Comparison of ENCODE assay signal across 20 cellular contexts in genomic region chrX:140510306-140510676, GRCh38. TPM values are rescaled to one million over a fixed set of nuclear protein-coding genes. Genes with fewer than 3 reads are reported as not detected.
"Had no signal": no experiment of that assay in that cellular context is flagged by ENCODE, and none has a peak within 500 bp of the region (broad histone marks: within the 10 kb centered on the region; RNA-seq: fewer than 3 reads in every experiment).

No MANE protein-coding gene starts in this region.

- ATAC-seq: activated CD8-positive, alpha-beta T cell treated with anti-CD3 and anti-CD28 coated beads for 36 hours; activated T-cell treated with anti-CD3 and anti-CD28 coated beads, Interleukin-2, amount 50 U/mL, for 4 hours; esophagus mucosa; left cardiac atrium; stimulated activated effector memory CD8-positive, alpha-beta T cell treated with anti-CD3 and anti-CD28 coated beads, Interleukin-12 subunit alpha, Interleukin-12 subunit beta, amount 100 ng/mL, for 72 hours had no signal

- H3K9me3 Mint-ChIP-seq: activated CD8-positive, alpha-beta T cell treated with anti-CD3 and anti-CD28 coated beads for 36 hours; activated naive CD4-positive, alpha-beta T cell treated with anti-CD3 and anti-CD28 coated beads, Interleukin-2, amount 50 U/mL, for 24 hours; activated T-cell treated with anti-CD3 and anti-CD28 coated beads, Interleukin-2, amount 50 U/mL, for 4 hours; stimulated activated effector memory CD8-positive, alpha-beta T cell treated with anti-CD3 and anti-CD28 coated beads, Interleukin-12 subunit alpha, Interleukin-12 subunit beta, amount 100 ng/mL, for 72 hours had no signal

- H3K27ac ChIP-seq: adrenal gland, hepatocyte, parathyroid adenoma, tibial artery, uterus, VCaP had no signal

- H3K36me3 Mint-ChIP-seq: activated naive CD4-positive, alpha-beta T cell treated with anti-CD3 and anti-CD28 coated beads, Interleukin-2, amount 50 U/mL, for 24 hours; stimulated activated effector memory CD8-positive, alpha-beta T cell treated with anti-CD3 and anti-CD28 coated beads, Interleukin-12 subunit alpha, Interleukin-12 subunit beta, amount 100 ng/mL, for 72 hours had no signal

- H3K4me1 ChIP-seq: adrenal gland, parathyroid adenoma, uterus had no signal

- H3K9ac ChIP-seq: parathyroid adenoma had no signal

- H3K79me2 ChIP-seq: hepatocyte, parathyroid adenoma had no signal

- H3K36me3 ChIP-seq: adrenal gland, tibial artery, uterus had no signal

- H3K9me3 ChIP-seq: adrenal gland, uterus had no signal

- H3K4me1 Mint-ChIP-seq: activated naive CD4-positive, alpha-beta T cell treated with anti-CD3 and anti-CD28 coated beads, Interleukin-2, amount 50 U/mL, for 24 hours; stimulated activated effector memory CD8-positive, alpha-beta T cell treated with anti-CD3 and anti-CD28 coated beads, Interleukin-12 subunit alpha, Interleukin-12 subunit beta, amount 100 ng/mL, for 72 hours had no signal

- H3K4me3 ChIP-seq: adrenal gland, hepatocyte, lung, tibial artery, uterus had no signal

- H3K4me2 ChIP-seq: hepatocyte had no signal

- DNase-seq: activated CD4-positive, alpha-beta T cell treated with anti-CD3 and anti-CD28 coated beads for 4 hours; activated CD8-positive, alpha-beta T cell treated with anti-CD3 and anti-CD28 coated beads for 36 hours; activated effector memory CD4-positive, alpha-beta T cell treated with anti-CD3 and anti-CD28 coated beads, Interleukin-2, amount 50 U/mL, for 16 hours; activated T-cell treated with anti-CD3 and anti-CD28 coated beads, Interleukin-2, amount 50 U/mL, for 4 hours; adrenal gland; left cardiac atrium; midbrain; tibial artery; uterus had no signal

- H2AFZ ChIP-seq: hepatocyte, parathyroid adenoma had no signal

- H3K27ac Mint-ChIP-seq: activated CD8-positive, alpha-beta T cell treated with anti-CD3 and anti-CD28 coated beads for 36 hours; activated naive CD4-positive, alpha-beta T cell treated with anti-CD3 and anti-CD28 coated beads, Interleukin-2, amount 50 U/mL, for 24 hours; stimulated activated effector memory CD8-positive, alpha-beta T cell treated with anti-CD3 and anti-CD28 coated beads, Interleukin-12 subunit alpha, Interleukin-12 subunit beta, amount 100 ng/mL, for 72 hours had no signal

- H3K4me3 Mint-ChIP-seq: activated CD8-positive, alpha-beta T cell treated with anti-CD3 and anti-CD28 coated beads for 36 hours; activated naive CD4-positive, alpha-beta T cell treated with anti-CD3 and anti-CD28 coated beads, Interleukin-2, amount 50 U/mL, for 24 hours; activated T-cell treated with anti-CD3 and anti-CD28 coated beads, Interleukin-2, amount 50 U/mL, for 4 hours; stimulated activated effector memory CD8-positive, alpha-beta T cell treated with anti-CD3 and anti-CD28 coated beads, Interleukin-12 subunit alpha, Interleukin-12 subunit beta, amount 100 ng/mL, for 72 hours had no signal

RNA-seq across cellular contexts. Expression of gene SOX3, which starts 5.4 kb away (rescaled TPM):
- total RNA-seq: activated CD8-positive, alpha-beta T cell treated with anti-CD3 and anti-CD28 coated beads for 36 hours; activated T-cell treated with anti-CD3 and anti-CD28 coated beads, Interleukin-2, amount 50 U/mL, for 4 hours; cardiac septum; esophagus mucosa; hepatocyte; left cardiac atrium; myocyte; renal cortical epithelial cell; T-helper 1 cell treated with Interleukin-12 subunit alpha and Interleukin-12 subunit beta and Interleukin-4 antibody, amounts not matched to agents 30 ng/mL and 1 ng/mL, for 36 hours had no signal
- polyA plus RNA-seq: hepatocyte, lung had no signal
